Comparison of ENCODE assay signal across 23 cellular contexts in genomic region chr1:201840055-201840454, GRCh38. TPM values are rescaled to one million over a fixed set of nuclear protein-coding genes. Genes with fewer than 3 reads are reported as not detected.
DNase-seq lines count a peak whose midpoint lies in the region; ATAC-seq, FAIRE-seq and TF ChIP-seq lines count a peak whose summit lies in the region.
"Had no signal": no experiment of that assay in that cellular context is flagged by ENCODE, and none has a peak within 500 bp of the region (broad histone marks: within the 10 kb centered on the region; RNA-seq: fewer than 3 reads in every experiment).

No MANE protein-coding gene starts in this region.

- H2BK12ac ChIP-seq in neuronal stem cell (ENCODE audit: low read length), result no peak overlapping the region

- TF ChIP-seq EP300 in K562 (IDR thresholded peaks at IDR 0.05; ENCODE audit: low read length), result no peak

- no peak overlapping the region for H3K4ac ChIP-seq in neuronal stem cell (ENCODE audit: low read length)

- H2BK5ac ChIP-seq in neuronal stem cell (ENCODE audit: low read length), result no peak overlapping the region

- no peaks in the 10 kb centered on the region for H3K27me3 ChIP-seq in K562 (ENCODE audit: control insufficient read depth in 2 of 2, insufficient read depth in 2 of 2, low read length in 2 of 2)
- H3K27me3 ChIP-seq in neuronal stem cell (ENCODE audit: control insufficient read depth in 3 of 3, insufficient read depth in 3 of 3, low read depth in 1 of 3, low read length in 3 of 3), result no peaks in the 10 kb centered on the region
- H3K27me3 ChIP-seq: BE2C, BLaER1 had no signal

- H3K4me2 ChIP-seq in K562 (ENCODE audit: insufficient read depth, low read length) (no peak overlapping the region), neuronal stem cell (ENCODE audit: insufficient read depth, low read length, poor library complexity, severe bottlenecking) (no peak overlapping the region)
- H3K4me2 ChIP-seq: BLaER1 had no signal

- no peak overlapping the region for H3K18ac ChIP-seq in neuronal stem cell (ENCODE audit: low read length)

- ATAC-seq in T-helper 17 cell (no peak), K562 (no peak), omental fat pad (ENCODE audit: low FRiP score) (no peak)

- H2AK5ac ChIP-seq in neuronal stem cell (ENCODE audit: low read depth, low read length), result no peak overlapping the region

- H3K4me1 ChIP-seq in K562 (replicated peaks in 1 of 2; ENCODE audit: control insufficient read depth in 2 of 2, insufficient read depth in 2 of 2, low read length in 2 of 2) (peaks cover 4 to 17% of the 10 kb centered on the region in 2 experiments; a peak in 4 of 5 replicates), neuronal stem cell (ENCODE audit: control insufficient read depth in 2 of 2, insufficient read depth in 1 of 2, low read depth in 1 of 2, low read length in 2 of 2) (no peaks in the 10 kb centered on the region)

- H3K27me3 Mint-ChIP-seq in T-helper 17 cell, result no peaks in the 10 kb centered on the region
- H3K27me3 Mint-ChIP-seq: CD4-positive, alpha-beta memory T cell; CD4-positive, CD25-positive, alpha-beta regulatory T cell; CD8-positive, alpha-beta memory T cell had no signal

- TF ChIP-seq POLR2A in K562 (conservative IDR thresholded peaks at IDR 0.05), result no peak

- H3K36me3 Mint-ChIP-seq in T-helper 17 cell (ENCODE audit: low read depth), result peaks cover 2% of the 10 kb centered on the region

- H3K27ac ChIP-seq in K562 (ENCODE audit: extremely low read depth, low read depth, low read length) (no peak overlapping the region), neuronal stem cell (replicated peaks; ENCODE audit: low read length) (no peak overlapping the region)
- H3K27ac ChIP-seq: BLaER1 had no signal

- H3K4me3 ChIP-seq in K562, result no peak overlapping the region
- H3K4me3 ChIP-seq in neuronal stem cell (ENCODE audit: low read length in 2 of 2), result no peak overlapping the region
- H3K4me3 ChIP-seq: BLaER1 had no signal

- H2BK15ac ChIP-seq in neuronal stem cell (ENCODE audit: low read length), result no peak overlapping the region

- in situ Hi-C loops in K562 (cut with MboI), result no loop called here

- no peaks in the 10 kb centered on the region for H3K9me3 ChIP-seq in T-helper 17 cell (ENCODE audit: control insufficient read depth, low read length, poor library complexity, severe bottlenecking)
- H3K9me3 ChIP-seq in K562 (replicated peaks; ENCODE audit: control insufficient read depth, insufficient read depth, low read depth, low read length), result no peaks in the 10 kb centered on the region
- H3K9me3 ChIP-seq in neuronal stem cell (replicated peaks in 1 of 2; ENCODE audit: control insufficient read depth in 2 of 2, insufficient read depth in 1 of 2, low read depth in 1 of 2, low read length in 2 of 2), result no peaks in the 10 kb centered on the region
- H3K9me3 ChIP-seq: BE2C, BLaER1 had no signal

- peak overlapping the region in 1 of 2 experiments; percentile 40; a peak in 1 of 4 replicates for H3K9ac ChIP-seq in K562 (ENCODE audit: insufficient read depth in 1 of 2, low read depth in 2 of 2, low read length in 2 of 2)
- H3K9ac ChIP-seq in neuronal stem cell (ENCODE audit: low read depth, low read length, poor library complexity), result peak overlapping the region; percentile 60
- H3K9ac ChIP-seq: BLaER1 had no signal

- H3K14ac ChIP-seq in neuronal stem cell (ENCODE audit: low read length), result no peak overlapping the region

- peaks cover 14% of the 10 kb centered on the region for H4K20me1 ChIP-seq in K562 (replicated peaks; ENCODE audit: control insufficient read depth, insufficient read depth, low read length)

- intact Hi-C loops in K562 (cut with micrococcal nuclease), result no loop called here

- H2AFZ ChIP-seq in K562 (ENCODE audit: low read depth, low read length), result no peak overlapping the region
- H2AFZ ChIP-seq in neuronal stem cell (ENCODE audit: low read length), result no peak overlapping the region

- no peak for FAIRE-seq in K562 (lab: Jason Lieb, UNC)
- FAIRE-seq: A204.1, GM12891, GM19239 had no signal

- H2BK120ac ChIP-seq in neuronal stem cell (ENCODE audit: low read depth, low read length), result no peak overlapping the region

- no TSS peak for BruUV-seq in K562 (replicated peaks; lab: Mats Ljungman, UMichigan)

- DNase-seq in T-helper 17 cell, result no peak
- DNase-seq in K562 (ENCODE audit: extremely low read depth in 1 of 4, low spot score in 3 of 4), result no peak
- DNase-seq in neuronal stem cell (ENCODE audit: low spot score), result no peak
- DNase-seq in omental fat pad (ENCODE audit: low spot score), result no peak
- no peak for DNase-seq in NCI-H748 (lab: John Stamatoyannopoulos, UW; ENCODE audit: unreplicated experiment)
- DNase-seq in activated T-cell treated with anti-CD3 and anti-CD28 coated beads for 4 hours, result no peak
- DNase-seq: 8988T; ACHN; BE2C; C1 segment of cervical spinal cord; CD4-positive, alpha-beta memory T cell; CD4-positive, CD25-positive, alpha-beta regulatory T cell; CD8-positive, alpha-beta memory T cell; COR-L47; DMS 273 treated with DMSO at 0.1 percent for 48 hours; DMS153; DMS79 treated with DMSO at 0.1 percent for 48 hours; GF-D8 had no signal

- peak overlapping the region; percentile 54 for H3K27ac Mint-ChIP-seq in T-helper 17 cell
- H3K27ac Mint-ChIP-seq: CD14-positive monocyte had no signal

- CTCF ChIA-PET in K562 (lab: Yijun Ruan, JAX; ENCODE audit: low intra/inter-chr PET ratio), result no interaction called here

- H4K8ac ChIP-seq in neuronal stem cell (ENCODE audit: low read depth, low read length), result no peak overlapping the region

- 90% methylated on average over 4 of the region's 4 CpGs for WGBS in K562 (ENCODE audit: insufficient coverage, low coverage, missing lambda C conversion rate)
- no CpG with 5 or more reads among the region's 4 CpGs for WGBS in neuronal stem cell (ENCODE audit: extremely low coverage in 2 of 2, insufficient read length in 2 of 2, insufficient replicate concordance in 1 of 2), 2 donors

- peaks cover 96% of the 10 kb centered on the region for H3K79me2 ChIP-seq in K562 (ENCODE audit: control insufficient read depth, insufficient read depth, low read length)

- H3K79me1 ChIP-seq in neuronal stem cell (ENCODE audit: low read depth, low read length), result peaks cover 5% of the 10 kb centered on the region

- POLR2A ChIA-PET in K562 (lab: Yijun Ruan, JAX), result interaction anchor here (0.6 to 3.0 kb wide), 7 partner anchors 9 to 864 kb away, joined by 3 to 13 read pairs (median 4); partner anchors contain the start of gene IPO9

- no peak overlapping the region for H3K4me3 Mint-ChIP-seq in T-helper 17 cell
- H3K4me3 Mint-ChIP-seq: CD14-positive monocyte; CD4-positive, alpha-beta memory T cell; CD4-positive, CD25-positive, alpha-beta regulatory T cell; CD8-positive, alpha-beta memory T cell had no signal

- H3K9me1 ChIP-seq in K562 (ENCODE audit: control insufficient read depth, insufficient read depth, low read length), result no peaks in the 10 kb centered on the region

- no peak overlapping the region for H4K91ac ChIP-seq in neuronal stem cell (ENCODE audit: low read depth, low read length, poor library complexity)

- TF ChIP-seq CTCF in K562 (IDR thresholded peaks at IDR 0.05 in 2 of 3, conservative IDR thresholded peaks at IDR 0.05 in 1 of 3; ENCODE audit: insufficient read depth in 2 of 3, low read depth in 1 of 3, low read length in 3 of 3) (no peak), omental fat pad (IDR thresholded peaks at IDR 0.05) (no peak)

- no peak overlapping the region for H3K23ac ChIP-seq in neuronal stem cell (ENCODE audit: low read depth, low read length, poor library complexity)

- H3K4me1 Mint-ChIP-seq in T-helper 17 cell, result peaks cover 18% of the 10 kb centered on the region

- H3K36me3 ChIP-seq in K562 (ENCODE audit: control insufficient read depth, insufficient read depth, low read length), result peaks cover 58% of the 10 kb centered on the region
- H3K36me3 ChIP-seq in neuronal stem cell (replicated peaks in 1 of 2; ENCODE audit: control insufficient read depth in 2 of 2, insufficient read depth in 2 of 2, low read length in 2 of 2), result peaks cover 10 to 87% of the 10 kb centered on the region in 2 donors

- no peak for TF ChIP-seq RAD21 in K562 (CRISPR knock-in tag; conservative IDR thresholded peaks at IDR 0.05 in 1 of 2, IDR thresholded peaks at IDR 0.05 in 1 of 2)

RNA-seq across cellular contexts. Expression of gene IPO9, which starts 11.1 kb away (rescaled TPM):
- total RNA-seq in T-helper 17 cell, result 10 to 100 TPM; 24.0 to 29.3 TPM
- total RNA-seq in K562 (2011; cell fraction: chromatin; rRNA removed; ENCODE audit: low replicate concordance), result 97.9 and 100 TPM in 2 replicates
- total RNA-seq in K562 (2011; cell fraction: nucleolus; rRNA removed), result 46.0 and 50.0 TPM in 2 replicates
- 63.2 and 72.2 TPM in 2 replicates for total RNA-seq in K562 (2011; cell fraction: nucleoplasm; rRNA removed)
- 37.2 and 38.8 TPM in 2 replicates for total RNA-seq in K562 (2014; rRNA removed)
- total RNA-seq in K562 (2014; rRNA removed; fragmentation: Illumina TruSeq; extraction: Trizol), result 27.9 and 33.2 TPM in 2 replicates
- 35.8 and 36.4 TPM in 2 replicates for total RNA-seq in K562 (2015; rRNA removed; fragmentation: Illumina TruSeq; extraction: Trizol)
- 75.0 and 82.2 TPM in 2 replicates for total RNA-seq in K562 (2021)
- polyA plus RNA-seq in K562 (2011; rRNA removed), result 61.7 and 78.6 TPM in 2 replicates
- 42.7 and 44.2 TPM in 2 replicates for polyA plus RNA-seq in K562 (2011; cell fraction: cytosol; rRNA removed)
- polyA plus RNA-seq in K562 (2011; cell fraction: nucleus; rRNA removed), result 109 and 150 TPM in 2 replicates
- polyA plus RNA-seq in K562 (2012), result 41.1 and 44.6 TPM in 2 replicates
- 47.9 and 59.2 TPM in 2 replicates for polyA plus RNA-seq in K562 (2014; fragmentation: Illumina TruSeq; extraction: Trizol)
- polyA plus RNA-seq in K562 (2014; fragmentation: Nextera tagmentation; extraction: Ambion mirVana), result 10 to 100 TPM; 28.1 to 49.6 TPM
- 43.9 and 48.3 TPM in 2 replicates for polyA plus RNA-seq in K562 (2014; rRNA removed)
- polyA minus RNA-seq in K562 (2011; rRNA and poly(A)+ RNA removed), result 56.5 and 76.0 TPM in 2 replicates
- 28.3 and 31.7 TPM in 2 replicates for polyA minus RNA-seq in K562 (2011; cell fraction: cytosol; rRNA and poly(A)+ RNA removed)
- polyA minus RNA-seq in K562 (2011; cell fraction: nucleus; rRNA and poly(A)+ RNA removed), result 32.9 and 42.8 TPM in 2 replicates
- 67.4 TPM for polyA plus RNA-seq in neuronal stem cell (2013, experiment 1 of 2)
- polyA plus RNA-seq in neuronal stem cell (2013, experiment 2 of 2), result 68.8 TPM
- 10 to 100 TPM; 13.4 to 19.7 (median 17.4) TPM for total RNA-seq in omental fat pad

RNA-seq across cellular contexts. Expression of gene SHISA4, which starts 48.6 kb away (rescaled TPM):
- total RNA-seq in T-helper 17 cell, result under 1 TPM; 0.37 to 0.63 TPM
- 0.74 and 2.5 TPM in 2 replicates for total RNA-seq in K562 (2011; cell fraction: chromatin; rRNA removed; ENCODE audit: low replicate concordance)
- 1.8 and 3.3 TPM in 2 replicates for total RNA-seq in K562 (2011; cell fraction: nucleolus; rRNA removed)
- total RNA-seq in K562 (2011; cell fraction: nucleoplasm; rRNA removed), result 2.2 and 3.8 TPM in 2 replicates
- total RNA-seq in K562 (2014; rRNA removed), result 0.68 and 1.0 TPM in 2 replicates
- total RNA-seq in K562 (2014; rRNA removed; fragmentation: Illumina TruSeq; extraction: Trizol), result 0.15 TPM in 1 of 2 replicates, not detected in the other
- total RNA-seq in K562 (2015; rRNA removed; fragmentation: Illumina TruSeq; extraction: Trizol), result 0.19 and 0.43 TPM in 2 replicates
- total RNA-seq in K562 (2021), result 0.40 and 0.84 TPM in 2 replicates
- 0.95 and 1.2 TPM in 2 replicates for polyA plus RNA-seq in K562 (2011; rRNA removed)
- 1.3 and 5.2 TPM in 2 replicates for polyA plus RNA-seq in K562 (2011; cell fraction: cytosol; rRNA removed)
- polyA plus RNA-seq in K562 (2011; cell fraction: nucleus; rRNA removed), result 1.3 and 4.0 TPM in 2 replicates
- 0.74 and 2.6 TPM in 2 replicates for polyA plus RNA-seq in K562 (2012)
- polyA plus RNA-seq in K562 (2014; fragmentation: Illumina TruSeq; extraction: Trizol), result 0.27 and 0.75 TPM in 2 replicates
- polyA plus RNA-seq in K562 (2014; fragmentation: Nextera tagmentation; extraction: Ambion mirVana), result not detected
- polyA plus RNA-seq in K562 (2014; rRNA removed), result 0.73 and 0.81 TPM in 2 replicates
- polyA minus RNA-seq in K562 (2011; rRNA and poly(A)+ RNA removed), result 0.21 and 1.1 TPM in 2 replicates
- not detected in 2 replicates for polyA minus RNA-seq in K562 (2011; cell fraction: cytosol; rRNA and poly(A)+ RNA removed)
- polyA minus RNA-seq in K562 (2011; cell fraction: nucleus; rRNA and poly(A)+ RNA removed), result 0.54 and 1.1 TPM in 2 replicates
- 10.6 TPM for polyA plus RNA-seq in neuronal stem cell (2013, experiment 1 of 2)
- 11.6 TPM for polyA plus RNA-seq in neuronal stem cell (2013, experiment 2 of 2)
- total RNA-seq in omental fat pad, result 10 to 100 TPM; 11.0 to 23.3 (median 13.0) TPM
